15 cellular contexts compared by ENCODE assay signal in genomic region chr11:89452780-89453179, GRCh38. TPM values are rescaled to one million over a fixed set of nuclear protein-coding genes. Genes with fewer than 3 reads are reported as not detected.
DNase-seq lines count a peak whose midpoint lies in the region; ATAC-seq and TF ChIP-seq lines count a peak whose summit lies in the region.
"Had no signal": no experiment of that assay in that cellular context is flagged by ENCODE, and none has a peak within 500 bp of the region (broad histone marks: within the 10 kb centered on the region; RNA-seq: fewer than 3 reads in every experiment).

No MANE protein-coding gene starts in this region.

- intact Hi-C loops in posterior cingulate gyrus (cut with DNase I) = no loop called here

- no peak for ATAC-seq in HG02870 (IDR thresholded peaks at IDR 0.05; ENCODE audit: unreplicated experiment)
- ATAC-seq: A549; CD8-positive, alpha-beta T cell; GM12878; HepG2 had no signal

- in situ Hi-C loops in GM13977 (cut with MboI; ENCODE audit: low pct_unique_long_range_greater_than_20kb, low sequenced_read_pairs, unreplicated experiment) = no loop called here

- no peak overlapping the region for H3K4me3 ChIP-seq in epithelial cell of esophagus (ENCODE audit: low read length)
- H3K4me3 ChIP-seq: A549, GM12878 had no signal

- TF ChIP-seq CTCF in epithelial cell of esophagus (IDR thresholded peaks at IDR 0.05; ENCODE audit: insufficient read depth, low read depth, low read length, missing control alignments) = no peak
- no peak for TF ChIP-seq CTCF in GM13977 (IDR thresholded peaks at IDR 0.05; ENCODE audit: extremely low read depth, insufficient read depth, missing control alignments)

- peak; percentile 9 for DNase-seq in epithelial cell of esophagus (ENCODE audit: low read depth)
- DNase-seq in foreskin melanocyte = peak; percentile 10
- peak; percentile 73 for DNase-seq in renal cortical epithelial cell (ENCODE audit: low read depth)
- no peak for DNase-seq in posterior cingulate gyrus
- DNase-seq in D341Med (ENCODE audit: low spot score) = no peak
- no peak for DNase-seq in GM13977 (ENCODE audit: low spot score)
- DNase-seq: CD8-positive, alpha-beta T cell; COR-L47; DMS53; GOT3; H9 had no signal

RNA-seq across cellular contexts. Expression of gene NOX4, which starts 38.4 kb away (rescaled TPM):
- 6.9 and 26.8 TPM in 2 replicates for total RNA-seq in renal cortical epithelial cell
- total RNA-seq: CD8-positive, alpha-beta T cell; GM12878; HepG2 had no signal

Comparison
In these comparisons a context has a peak if more than half of its experiments do, and no peak if none do; other contexts are left out.
1. DNase-seq: peak in epithelial cell of esophagus (single experiment), foreskin melanocyte (single experiment) and renal cortical epithelial cell (single experiment); none in posterior cingulate gyrus (0 of 10), D341Med (single experiment) and GM13977 (single experiment).